ENCODE assay signal across 8 cellular contexts in genomic region chr6:169292340-169293124, GRCh38. TPM values are rescaled to one million over a fixed set of nuclear protein-coding genes. Genes with fewer than 3 reads are reported as not detected.
DNase-seq lines count a peak whose midpoint lies in the region; ATAC-seq and TF ChIP-seq lines count a peak whose summit lies in the region.
"Had no signal": no experiment of that assay in that cellular context is flagged by ENCODE, and none has a peak within 500 bp of the region (broad histone marks: within the 10 kb centered on the region; RNA-seq: fewer than 3 reads in every experiment).

No MANE protein-coding gene starts in this region.

- H3K27me3 ChIP-seq in foreskin keratinocyte (no peaks in the 10 kb centered on the region), tibial nerve (no peaks in the 10 kb centered on the region)

- DNase-seq in SIG-M5 (lab: John Stamatoyannopoulos, UW) (peak; percentile 74), foreskin keratinocyte (peak; percentile 94 to 97), tibial nerve (ENCODE audit: low spot score in 2 of 2) (peak; percentile 43 to 69), T-helper 2 cell (no peak)
- no peak for DNase-seq in activated effector memory CD4-positive, alpha-beta T cell treated with Interleukin-2 at 50 U/mL for 16 hours
- DNase-seq: activated CD8-positive, alpha-beta memory T cell treated with anti-CD3 and anti-CD28 coated beads, Interleukin-2, amount 10 ng/mL, durations not matched to agents 7 days and 5 days had no signal

- no peaks in the 10 kb centered on the region for H3K4me1 ChIP-seq in HEK293 (ENCODE audit: control insufficient read depth, insufficient read depth, low read length)
- H3K4me1 ChIP-seq in foreskin keratinocyte, result peaks cover 55% of the 10 kb centered on the region
- peaks cover 0 to 39% (median 3%) of the 10 kb centered on the region in 4 donors for H3K4me1 ChIP-seq in tibial nerve

- H3K36me3 ChIP-seq in HEK293 (ENCODE audit: control insufficient read depth in 2 of 2, insufficient read depth in 1 of 2, low read length in 2 of 2), result no peaks in the 10 kb centered on the region
- no peaks in the 10 kb centered on the region for H3K36me3 ChIP-seq in tibial nerve

- ATAC-seq in foreskin keratinocyte (peak; percentile 53), GM21423 (IDR thresholded peaks at IDR 0.05; ENCODE audit: unreplicated experiment) (no peak)
- ATAC-seq: activated CD8-positive, alpha-beta memory T cell treated with anti-CD3 and anti-CD28 coated beads, Interleukin-2, amount 10 ng/mL, durations not matched to agents 7 days and 5 days had no signal

- no peaks in the 10 kb centered on the region for H3K9me3 ChIP-seq in HEK293 (ENCODE audit: control insufficient read depth, insufficient read depth, low read depth, low read length)
- H3K9me3 ChIP-seq in tibial nerve, result peaks cover 0 to 6% (median 0%) of the 10 kb centered on the region in 4 donors

- TF ChIP-seq POLR2A in tibial nerve (IDR thresholded peaks at IDR 0.05), result no peak

- POLR2A ChIA-PET in HEK293 (lab: Yijun Ruan, JAX), result no interaction called here

- H3K27ac ChIP-seq in HEK293 (ENCODE audit: extremely low read depth, low read depth, low read length) (no peak overlapping the region), foreskin keratinocyte (peak overlapping the region; percentile 16), tibial nerve (peak overlapping the region in 3 of 4 donors; percentile 19 to 86 (median 81))

- H3K4me3 ChIP-seq in HEK293 (ENCODE audit: low read depth, low read length) (no peak overlapping the region), tibial nerve (no peak overlapping the region)

- TF ChIP-seq CTCF in HEK293 (tag by site-specific recombination; IDR thresholded peaks at IDR 0.05) (no peak), foreskin keratinocyte (conservative IDR thresholded peaks at IDR 0.05) (no peak), tibial nerve (IDR thresholded peaks at IDR 0.05) (no peak)

- CTCF ChIA-PET in HEK293 (lab: Yijun Ruan, JAX), result no interaction called here

- peak in 1 of 2 donors; percentile 82 for TF ChIP-seq EP300 in tibial nerve (IDR thresholded peaks at IDR 0.05)

- 45 to 46% methylated on average over 11 of the region's 11 CpGs for WGBS in tibial nerve, 2 donors

TF ChIP-seq in HEK293, 187 proteins besides CTCF, POLR2A, EP300 and RAD21 (continues in another document):
- TF ChIP-seq ZEB2 (tag by site-specific recombination; IDR thresholded peaks at IDR 0.05) (peak; percentile 60; the same call in 1 of the 2 replicates), ZFP69B (tag by site-specific recombination; IDR thresholded peaks at IDR 0.05) (0 out of 2 replicates have a peak, but pooled peaks have one; percentile 19), ZNF629 (tag by site-specific recombination; IDR thresholded peaks at IDR 0.05) (0 out of 2 replicates have a peak, but pooled peaks have one; percentile 35), ZNF658 (tag by site-specific recombination; IDR thresholded peaks at IDR 0.05) (no peak), ZBTB21 (tag by site-specific recombination; IDR thresholded peaks at IDR 0.05) (peak; percentile 77), PRDM1 (tag by site-specific recombination; IDR thresholded peaks at IDR 0.05) (no peak), SP2 (tag by site-specific recombination; IDR thresholded peaks at IDR 0.05) (no peak), MZF1 (tag by site-specific recombination; IDR thresholded peaks at IDR 0.05; ENCODE audit: borderline replicate concordance) (no peak), ZNF837 (tag by site-specific recombination; IDR thresholded peaks at IDR 0.05) (no peak), OVOL3 (tag by site-specific recombination; IDR thresholded peaks at IDR 0.05) (no peak), ATF2 (tag by site-specific recombination; IDR thresholded peaks at IDR 0.05; ENCODE audit: low read depth) (no peak), ZNF350 (tag by site-specific recombination; IDR thresholded peaks at IDR 0.05) (no peak), ZFP41 (tag by site-specific recombination; IDR thresholded peaks at IDR 0.05; ENCODE audit: borderline replicate concordance) (no peak), ZNF324 (tag by site-specific recombination; IDR thresholded peaks at IDR 0.05) (peak; percentile 30; the same call in 1 of the 2 replicates), KLF1 (tag by site-specific recombination; IDR thresholded peaks at IDR 0.05) (no peak), ZNF335 (tag by site-specific recombination; conservative IDR thresholded peaks at IDR 0.05) (peak; percentile 19; the same call in 1 of the 2 replicates), REST (tag by site-specific recombination; IDR thresholded peaks at IDR 0.05) (no peak), ZNF626 (tag by site-specific recombination; IDR thresholded peaks at IDR 0.05) (no peak)
- TF ChIP-seq, protein P1, sequence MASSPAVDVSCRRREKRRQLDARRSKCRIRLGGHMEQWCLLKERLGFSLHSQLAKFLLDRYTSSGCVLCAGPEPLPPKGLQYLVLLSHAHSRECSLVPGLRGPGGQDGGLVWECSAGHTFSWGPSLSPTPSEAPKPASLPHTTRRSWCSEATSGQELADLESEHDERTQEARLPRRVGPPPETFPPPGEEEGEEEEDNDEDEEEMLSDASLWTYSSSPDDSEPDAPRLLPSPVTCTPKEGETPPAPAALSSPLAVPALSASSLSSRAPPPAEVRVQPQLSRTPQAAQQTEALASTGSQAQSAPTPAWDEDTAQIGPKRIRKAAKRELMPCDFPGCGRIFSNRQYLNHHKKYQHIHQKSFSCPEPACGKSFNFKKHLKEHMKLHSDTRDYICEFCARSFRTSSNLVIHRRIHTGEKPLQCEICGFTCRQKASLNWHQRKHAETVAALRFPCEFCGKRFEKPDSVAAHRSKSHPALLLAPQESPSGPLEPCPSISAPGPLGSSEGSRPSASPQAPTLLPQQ (tag by site-specific recombination; IDR thresholded peaks at IDR 0.05), result peak; percentile 45; the same call in 1 of the 2 replicates
- TF ChIP-seq, protein P2, sequence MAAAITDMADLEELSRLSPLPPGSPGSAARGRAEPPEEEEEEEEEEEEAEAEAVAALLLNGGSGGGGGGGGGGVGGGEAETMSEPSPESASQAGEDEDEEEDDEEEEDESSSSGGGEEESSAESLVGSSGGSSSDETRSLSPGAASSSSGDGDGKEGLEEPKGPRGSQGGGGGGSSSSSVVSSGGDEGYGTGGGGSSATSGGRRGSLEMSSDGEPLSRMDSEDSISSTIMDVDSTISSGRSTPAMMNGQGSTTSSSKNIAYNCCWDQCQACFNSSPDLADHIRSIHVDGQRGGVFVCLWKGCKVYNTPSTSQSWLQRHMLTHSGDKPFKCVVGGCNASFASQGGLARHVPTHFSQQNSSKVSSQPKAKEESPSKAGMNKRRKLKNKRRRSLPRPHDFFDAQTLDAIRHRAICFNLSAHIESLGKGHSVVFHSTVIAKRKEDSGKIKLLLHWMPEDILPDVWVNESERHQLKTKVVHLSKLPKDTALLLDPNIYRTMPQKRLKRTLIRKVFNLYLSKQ (tag by site-specific recombination; IDR thresholded peaks at IDR 0.05; ENCODE audit: borderline replicate concordance), result no peak

RNA-seq across cellular contexts. Expression of gene THBS2, which starts 38.9 kb away (rescaled TPM):
- 345 and 346 TPM in 2 replicates for total RNA-seq in foreskin keratinocyte
- polyA plus RNA-seq in foreskin keratinocyte, result 85.3 and 98.3 TPM in 2 replicates
- 100 to 1,000 TPM in 2 of 4 donors, 10 to 100 TPM in 2; 39.5 to 107 (median 82.7) TPM for total RNA-seq in tibial nerve
- total RNA-seq: activated CD8-positive, alpha-beta memory T cell treated with anti-CD3 and anti-CD28 coated beads, Interleukin-2, amount 10 ng/mL, durations not matched to agents 7 days and 5 days had no signal

Comparison
In these comparisons a context has a peak if more than half of its experiments do, and no peak if none do; other contexts are left out.
1. DNase-seq: peak in SIG-M5 (single experiment), foreskin keratinocyte (2 of 2) and tibial nerve (2 of 2); none in T-helper 2 cell (0 of 5) and activated effector memory CD4-positive, alpha-beta T cell treated with Interleukin-2 at 50 U/mL for 16 hours (single experiment).